ENCODE assay signal across 12 cellular contexts in genomic region chr12:10501031-10501430, GRCh38. TPM values are rescaled to one million over a fixed set of nuclear protein-coding genes. Genes with fewer than 3 reads are reported as not detected.
DNase-seq lines count a peak whose midpoint lies in the region; ATAC-seq and TF ChIP-seq lines count a peak whose summit lies in the region.
"Had no signal": no experiment of that assay in that cellular context is flagged by ENCODE, and none has a peak within 500 bp of the region (broad histone marks: within the 10 kb centered on the region; RNA-seq: fewer than 3 reads in every experiment).

No MANE protein-coding gene starts in this region.

- DNase-seq in NCI-H748 (lab: John Stamatoyannopoulos, UW; ENCODE audit: unreplicated experiment) (peak; percentile 1), NCI-H748 treated with DMSO at 0.1 percent for 48 hours (lab: John Stamatoyannopoulos, UW) (no peak), NCI-H146 (lab: John Stamatoyannopoulos, UW) (peak; percentile 32), chondrocyte (ENCODE audit: low spot score) (no peak), osteoblast (ENCODE audit: insufficient read length, low spot score, missing footprints) (no peak), amniotic stem cell (lab: John Stamatoyannopoulos, UW) (no peak)
- DNase-seq in stimulated activated CD8-positive, alpha-beta memory T cell treated with anti-CD3 and anti-CD28 coated beads, Interleukin-4, amount 100 ng/mL, for 48 hours: no peak
- DNase-seq: activated B cell treated with CpG ODN at 0.5 μM for 24 hours, left ventricle myocardium superior, NCI-H2171 treated with DMSO at 0.1 percent for 48 hours had no signal

- H3K4me1 ChIP-seq in osteoblast (ENCODE audit: insufficient read depth, low read length): no peaks in the 10 kb centered on the region

- peaks cover 2% of the 10 kb centered on the region for H3K36me3 Mint-ChIP-seq in chondrocyte (ENCODE audit: low read depth)
- H3K36me3 Mint-ChIP-seq: brain had no signal

- no peak overlapping the region for H3K27ac Mint-ChIP-seq in chondrocyte (ENCODE audit: unreplicated experiment)
- H3K27ac Mint-ChIP-seq: activated B cell treated with CpG ODN at 0.5 μM for 24 hours, brain had no signal

- peaks cover 12% of the 10 kb centered on the region for H3K27me3 Mint-ChIP-seq in chondrocyte (ENCODE audit: low read depth)
- H3K27me3 Mint-ChIP-seq: brain had no signal

- H3K4me1 Mint-ChIP-seq in chondrocyte (ENCODE audit: low read depth): peaks cover 4% of the 10 kb centered on the region
- H3K4me1 Mint-ChIP-seq: activated B cell treated with CpG ODN at 0.5 μM for 24 hours, brain had no signal

- H4K20me1 ChIP-seq in osteoblast (ENCODE audit: insufficient read depth, low read length): no peaks in the 10 kb centered on the region

- no peak overlapping the region for H2AFZ ChIP-seq in osteoblast (ENCODE audit: low read length)

- H3K9me3 Mint-ChIP-seq in chondrocyte (ENCODE audit: low read depth): peaks cover 3% of the 10 kb centered on the region
- H3K9me3 Mint-ChIP-seq: activated B cell treated with CpG ODN at 0.5 μM for 24 hours had no signal

- no peaks in the 10 kb centered on the region for H3K36me3 ChIP-seq in osteoblast (ENCODE audit: insufficient read depth, low read length)

- peak; percentile 84 for TF ChIP-seq CTCF in chondrocyte (IDR thresholded peaks at IDR 0.05)
- peak; percentile 44 for TF ChIP-seq CTCF in osteoblast (IDR thresholded peaks at IDR 0.05; ENCODE audit: extremely low read depth, low read depth, low read length)

- H3K9me3 ChIP-seq in osteoblast (ENCODE audit: low read depth, low read length): no peaks in the 10 kb centered on the region

- no peak overlapping the region for H3K4me3 ChIP-seq in osteoblast (ENCODE audit: insufficient read depth, low read length)

- H3K27me3 ChIP-seq in osteoblast (ENCODE audit: insufficient read depth, low read length): peaks cover 7% of the 10 kb centered on the region

- H3K4me3 Mint-ChIP-seq in chondrocyte (ENCODE audit: unreplicated experiment): no peak overlapping the region
- H3K4me3 Mint-ChIP-seq: activated B cell treated with CpG ODN at 0.5 μM for 24 hours, brain had no signal

- H3K4me2 ChIP-seq in osteoblast (ENCODE audit: insufficient read depth, low read length): no peak overlapping the region

- ATAC-seq in HG02571 (IDR thresholded peaks at IDR 0.05; ENCODE audit: unreplicated experiment): no peak
- ATAC-seq: left ventricle myocardium superior had no signal

- no peaks in the 10 kb centered on the region for H3K79me2 ChIP-seq in osteoblast (ENCODE audit: insufficient read depth, low read length)

- H3K27ac ChIP-seq in osteoblast (ENCODE audit: low read depth, low read length): no peak overlapping the region

RNA-seq across cellular contexts. Expression of gene EIF2S3B, which starts 4.7 kb away (rescaled TPM):
- 0.56 to 1.5 TPM (median 1.3 TPM) in 3 replicates for total RNA-seq in chondrocyte
- 2.5 and 2.9 TPM in 2 replicates for total RNA-seq in osteoblast
- total RNA-seq: left ventricle myocardium superior had no signal

RNA-seq across cellular contexts. Expression of gene KLRC1, which starts 47.9 kb away (rescaled TPM):
- total RNA-seq in chondrocyte (not detected in 3 replicates), osteoblast (not detected in 2 replicates)
- total RNA-seq: activated B cell treated with CpG ODN at 0.5 μM for 24 hours had no signal

Comparison
In these comparisons a context has a peak if more than half of its experiments do, and no peak if none do; other contexts are left out.
1. DNase-seq: peak in NCI-H748 (single experiment) and NCI-H146 (single experiment); none in NCI-H748 treated with DMSO at 0.1 percent for 48 hours (single experiment), chondrocyte (single experiment), osteoblast (single experiment), amniotic stem cell (single experiment) and stimulated activated CD8-positive, alpha-beta memory T cell treated with anti-CD3 and anti-CD28 coated beads, Interleukin-4, amount 100 ng/mL, for 48 hours (single experiment).